14 cellular contexts compared by ENCODE assay signal in the genomic region with DNA sequence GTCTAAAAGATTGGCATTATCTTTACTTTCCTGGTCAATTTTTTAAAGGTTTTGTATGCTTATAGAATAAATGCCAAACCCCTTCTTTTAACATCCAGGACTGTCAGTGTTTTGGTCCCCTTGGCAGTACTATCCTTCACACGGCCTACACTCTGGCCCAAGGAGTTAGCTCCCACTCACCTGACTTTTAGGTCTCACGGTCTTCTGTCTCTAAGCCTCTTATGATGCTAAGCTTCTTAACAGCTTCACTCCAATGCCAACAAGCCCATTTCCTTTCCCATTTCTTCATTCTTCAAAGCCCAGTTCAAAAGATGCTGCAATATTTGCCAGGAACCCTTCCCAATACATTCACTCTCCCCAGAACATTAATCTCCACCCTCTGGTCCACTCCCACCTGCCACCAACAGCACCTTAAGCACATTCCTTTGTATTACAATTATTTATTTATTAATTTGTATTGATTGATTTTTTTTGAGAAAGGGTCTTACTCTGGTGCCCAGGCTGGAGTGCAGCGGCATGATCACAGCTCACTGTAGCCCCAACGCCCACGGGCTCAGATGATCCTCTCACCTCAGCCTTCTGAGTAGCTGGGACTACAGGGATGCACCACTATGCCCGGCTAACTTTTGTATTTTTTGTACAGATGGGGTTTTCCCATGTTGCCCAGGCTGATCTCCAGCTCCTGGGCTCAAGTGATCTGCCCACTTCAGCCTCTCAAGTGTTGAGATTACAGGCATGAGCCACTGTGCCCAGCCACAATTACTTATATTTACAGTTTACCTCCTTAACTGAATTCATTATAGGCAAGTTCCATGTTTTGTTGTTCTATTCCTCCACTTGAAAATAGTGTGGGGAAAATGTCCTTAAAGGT.
"Had no signal": no experiment of that assay in that cellular context is flagged by ENCODE, and none has a peak within 500 bp of the region (broad histone marks: within the 10 kb centered on the region; RNA-seq: fewer than 3 reads in every experiment).

No MANE protein-coding gene starts in this region.

- H3K27ac ChIP-seq: brain microvascular endothelial cell, hepatocyte had no signal

- DNase-seq: activated CD4-positive, alpha-beta T cell treated with anti-CD3 and anti-CD28 coated beads for 1 hour; activated CD4-positive, alpha-beta T cell treated with anti-CD3 and anti-CD28 coated beads, Interleukin-2, amount 50 U/mL, for 48 hours; activated CD8-positive, alpha-beta memory T cell treated with anti-CD3 and anti-CD28 coated beads, Interleukin-2, amount 10 ng/mL, durations not matched to agents 7 days and 5 days; activated gamma-delta T cell; activated T-cell treated with anti-CD3 and anti-CD28 coated beads, Interleukin-2, amount 50 U/mL, for 48 hours; brain microvascular endothelial cell; midbrain; right cardiac atrium; stimulated activated naive B cell treated with anti-CD40 and anti-IgM and Interleukin-4, amounts not matched to agents 10 μg/mL and 1 μg/mL and 100 μg/mL, for 72 hours; substantia nigra; T-helper 9 cell; trophoblast cell had no signal

- H3K4me2 ChIP-seq: hepatocyte had no signal

- H3K36me3 ChIP-seq: brain microvascular endothelial cell had no signal

- H3K79me2 ChIP-seq: hepatocyte had no signal

- H2AFZ ChIP-seq: hepatocyte had no signal

- H3K4me3 Mint-ChIP-seq: activated CD8-positive, alpha-beta memory T cell treated with anti-CD3 and anti-CD28 coated beads, Interleukin-2, amount 10 ng/mL, durations not matched to agents 7 days and 5 days; activated naive CD8-positive, alpha-beta T cell had no signal

- H3K4me3 ChIP-seq: hepatocyte had no signal

- H3K27me3 ChIP-seq: brain microvascular endothelial cell, hepatocyte had no signal

- H3K9me3 Mint-ChIP-seq: stimulated activated naive B cell treated with anti-CD40 and anti-IgM and Interleukin-4, amounts not matched to agents 10 μg/mL and 1 μg/mL and 100 μg/mL, for 72 hours had no signal

- ATAC-seq: activated CD8-positive, alpha-beta memory T cell treated with anti-CD3 and anti-CD28 coated beads, Interleukin-2, amount 10 ng/mL, durations not matched to agents 7 days and 5 days; right cardiac atrium; stimulated activated naive B cell treated with anti-CD40 and anti-IgM and Interleukin-4, amounts not matched to agents 10 μg/mL and 1 μg/mL and 100 μg/mL, for 72 hours had no signal

- H3K27ac Mint-ChIP-seq: activated CD8-positive, alpha-beta memory T cell treated with anti-CD3 and anti-CD28 coated beads, Interleukin-2, amount 10 ng/mL, durations not matched to agents 7 days and 5 days; stimulated activated naive B cell treated with anti-CD40 and anti-IgM and Interleukin-4, amounts not matched to agents 10 μg/mL and 1 μg/mL and 100 μg/mL, for 72 hours had no signal

- H3K27me3 Mint-ChIP-seq: activated CD8-positive, alpha-beta memory T cell treated with anti-CD3 and anti-CD28 coated beads, Interleukin-2, amount 10 ng/mL, durations not matched to agents 7 days and 5 days; activated naive CD8-positive, alpha-beta T cell; stimulated activated naive B cell treated with anti-CD40 and anti-IgM and Interleukin-4, amounts not matched to agents 10 μg/mL and 1 μg/mL and 100 μg/mL, for 72 hours had no signal
